Comparison of ENCODE assay signal across 1 cellular context in genomic region chr15:57306305-57306943, GRCh38.
TF ChIP-seq lines count a peak whose summit lies in the region.

No MANE protein-coding gene starts in this region.

TF ChIP-seq in GM12878, 131 proteins besides CTCF, POLR2A, EP300 and RAD21 (continued from another document and continues in another):
- TF ChIP-seq, protein P1, sequence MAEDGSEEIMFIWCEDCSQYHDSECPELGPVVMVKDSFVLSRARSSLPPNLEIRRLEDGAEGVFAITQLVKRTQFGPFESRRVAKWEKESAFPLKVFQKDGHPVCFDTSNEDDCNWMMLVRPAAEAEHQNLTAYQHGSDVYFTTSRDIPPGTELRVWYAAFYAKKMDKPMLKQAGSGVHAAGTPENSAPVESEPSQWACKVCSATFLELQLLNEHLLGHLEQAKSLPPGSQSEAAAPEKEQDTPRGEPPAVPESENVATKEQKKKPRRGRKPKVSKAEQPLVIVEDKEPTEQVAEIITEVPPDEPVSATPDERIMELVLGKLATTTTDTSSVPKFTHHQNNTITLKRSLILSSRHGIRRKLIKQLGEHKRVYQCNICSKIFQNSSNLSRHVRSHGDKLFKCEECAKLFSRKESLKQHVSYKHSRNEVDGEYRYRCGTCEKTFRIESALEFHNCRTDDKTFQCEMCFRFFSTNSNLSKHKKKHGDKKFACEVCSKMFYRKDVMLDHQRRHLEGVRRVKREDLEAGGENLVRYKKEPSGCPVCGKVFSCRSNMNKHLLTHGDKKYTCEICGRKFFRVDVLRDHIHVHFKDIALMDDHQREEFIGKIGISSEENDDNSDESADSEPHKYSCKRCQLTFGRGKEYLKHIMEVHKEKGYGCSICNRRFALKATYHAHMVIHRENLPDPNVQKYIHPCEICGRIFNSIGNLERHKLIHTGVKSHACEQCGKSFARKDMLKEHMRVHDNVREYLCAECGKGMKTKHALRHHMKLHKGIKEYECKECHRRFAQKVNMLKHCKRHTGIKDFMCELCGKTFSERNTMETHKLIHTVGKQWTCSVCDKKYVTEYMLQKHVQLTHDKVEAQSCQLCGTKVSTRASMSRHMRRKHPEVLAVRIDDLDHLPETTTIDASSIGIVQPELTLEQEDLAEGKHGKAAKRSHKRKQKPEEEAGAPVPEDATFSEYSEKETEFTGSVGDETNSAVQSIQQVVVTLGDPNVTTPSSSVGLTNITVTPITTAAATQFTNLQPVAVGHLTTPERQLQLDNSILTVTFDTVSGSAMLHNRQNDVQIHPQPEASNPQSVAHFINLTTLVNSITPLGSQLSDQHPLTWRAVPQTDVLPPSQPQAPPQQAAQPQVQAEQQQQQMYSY (CRISPR knock-in tag; IDR thresholded peaks at IDR 0.05), result no peak
- TF ChIP-seq TCF7 (IDR thresholded peaks at IDR 0.05; ENCODE audit: borderline replicate concordance) (no peak), DPF2 (IDR thresholded peaks at IDR 0.05) (no peak), BMI1 (IDR thresholded peaks at IDR 0.05; ENCODE audit: borderline replicate concordance) (no peak), ATF3 (IDR thresholded peaks at IDR 0.05; ENCODE audit: borderline replicate concordance, extremely low read depth, low read depth, low read length) (no peak), PBX3 (IDR thresholded peaks at IDR 0.05; ENCODE audit: insufficient replicate concordance, low read depth, low read length) (no peak), ASH2L (IDR thresholded peaks at IDR 0.05; ENCODE audit: borderline replicate concordance, low read depth) (no peak), SMAD1 (IDR thresholded peaks at IDR 0.05; ENCODE audit: low read depth, partially characterized antibody) (no peak), USF1 (IDR thresholded peaks at IDR 0.05; ENCODE audit: borderline replicate concordance, extremely low read length, insufficient read depth, low read depth, low read length) (peak; percentile 75), SUPT20H (IDR thresholded peaks at IDR 0.05; ENCODE audit: borderline replicate concordance, control insufficient read depth, low read depth, low read length) (no peak), TAF1 (IDR thresholded peaks at IDR 0.05; ENCODE audit: borderline replicate concordance, low read depth, low read length) (no peak), IRF4 (IDR thresholded peaks at IDR 0.05; ENCODE audit: low read depth, low read length) (no peak), PML (IDR thresholded peaks at IDR 0.05; ENCODE audit: low read length) (no peak), BCL11A (IDR thresholded peaks at IDR 0.05; ENCODE audit: low read depth, low read length) (no peak), E4F1 (IDR thresholded peaks at IDR 0.05; ENCODE audit: borderline replicate concordance, partially characterized antibody) (no peak), EZH2 (IDR thresholded peaks at IDR 0.05; ENCODE audit: borderline replicate concordance, control insufficient read depth, low read depth, low read length) (no peak), ZNF687 (IDR thresholded peaks at IDR 0.05) (no peak), RUNX3 (IDR thresholded peaks at IDR 0.05; ENCODE audit: low read length) (no peak), MYB (IDR thresholded peaks at IDR 0.05; ENCODE audit: borderline replicate concordance, low read depth, low read length) (no peak), ZNF217 (IDR thresholded peaks at IDR 0.05) (no peak), ZNF384 (IDR thresholded peaks at IDR 0.05; ENCODE audit: borderline replicate concordance, low read depth, low read length) (no peak), RB1 (IDR thresholded peaks at IDR 0.05; ENCODE audit: borderline replicate concordance) (peak; percentile 60; the same call in 1 of the 2 replicates), IKZF1 (conservative IDR thresholded peaks at IDR 0.05) (peak; percentile 62), RAD51 (IDR thresholded peaks at IDR 0.05) (peak; percentile 60; the same call in 1 of the 2 replicates), SRF (IDR thresholded peaks at IDR 0.05; ENCODE audit: low read depth in 2 of 2, low read length in 2 of 2) (no peak), KDM1A (IDR thresholded peaks at IDR 0.05; ENCODE audit: borderline replicate concordance) (no peak)
- TF ChIP-seq, protein P2, sequence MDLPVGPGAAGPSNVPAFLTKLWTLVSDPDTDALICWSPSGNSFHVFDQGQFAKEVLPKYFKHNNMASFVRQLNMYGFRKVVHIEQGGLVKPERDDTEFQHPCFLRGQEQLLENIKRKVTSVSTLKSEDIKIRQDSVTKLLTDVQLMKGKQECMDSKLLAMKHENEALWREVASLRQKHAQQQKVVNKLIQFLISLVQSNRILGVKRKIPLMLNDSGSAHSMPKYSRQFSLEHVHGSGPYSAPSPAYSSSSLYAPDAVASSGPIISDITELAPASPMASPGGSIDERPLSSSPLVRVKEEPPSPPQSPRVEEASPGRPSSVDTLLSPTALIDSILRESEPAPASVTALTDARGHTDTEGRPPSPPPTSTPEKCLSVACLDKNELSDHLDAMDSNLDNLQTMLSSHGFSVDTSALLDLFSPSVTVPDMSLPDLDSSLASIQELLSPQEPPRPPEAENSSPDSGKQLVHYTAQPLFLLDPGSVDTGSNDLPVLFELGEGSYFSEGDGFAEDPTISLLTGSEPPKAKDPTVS (IDR thresholded peaks at IDR 0.05; ENCODE audit: low read depth, low read length), result no peak
- TF ChIP-seq, protein P3, sequence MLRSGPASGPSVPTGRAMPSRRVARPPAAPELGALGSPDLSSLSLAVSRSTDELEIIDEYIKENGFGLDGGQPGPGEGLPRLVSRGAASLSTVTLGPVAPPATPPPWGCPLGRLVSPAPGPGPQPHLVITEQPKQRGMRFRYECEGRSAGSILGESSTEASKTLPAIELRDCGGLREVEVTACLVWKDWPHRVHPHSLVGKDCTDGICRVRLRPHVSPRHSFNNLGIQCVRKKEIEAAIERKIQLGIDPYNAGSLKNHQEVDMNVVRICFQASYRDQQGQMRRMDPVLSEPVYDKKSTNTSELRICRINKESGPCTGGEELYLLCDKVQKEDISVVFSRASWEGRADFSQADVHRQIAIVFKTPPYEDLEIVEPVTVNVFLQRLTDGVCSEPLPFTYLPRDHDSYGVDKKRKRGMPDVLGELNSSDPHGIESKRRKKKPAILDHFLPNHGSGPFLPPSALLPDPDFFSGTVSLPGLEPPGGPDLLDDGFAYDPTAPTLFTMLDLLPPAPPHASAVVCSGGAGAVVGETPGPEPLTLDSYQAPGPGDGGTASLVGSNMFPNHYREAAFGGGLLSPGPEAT (IDR thresholded peaks at IDR 0.05; ENCODE audit: low read depth), result 0 out of 2 replicates have a peak, but pooled peaks have one; percentile 17
- TF ChIP-seq, protein P4, sequence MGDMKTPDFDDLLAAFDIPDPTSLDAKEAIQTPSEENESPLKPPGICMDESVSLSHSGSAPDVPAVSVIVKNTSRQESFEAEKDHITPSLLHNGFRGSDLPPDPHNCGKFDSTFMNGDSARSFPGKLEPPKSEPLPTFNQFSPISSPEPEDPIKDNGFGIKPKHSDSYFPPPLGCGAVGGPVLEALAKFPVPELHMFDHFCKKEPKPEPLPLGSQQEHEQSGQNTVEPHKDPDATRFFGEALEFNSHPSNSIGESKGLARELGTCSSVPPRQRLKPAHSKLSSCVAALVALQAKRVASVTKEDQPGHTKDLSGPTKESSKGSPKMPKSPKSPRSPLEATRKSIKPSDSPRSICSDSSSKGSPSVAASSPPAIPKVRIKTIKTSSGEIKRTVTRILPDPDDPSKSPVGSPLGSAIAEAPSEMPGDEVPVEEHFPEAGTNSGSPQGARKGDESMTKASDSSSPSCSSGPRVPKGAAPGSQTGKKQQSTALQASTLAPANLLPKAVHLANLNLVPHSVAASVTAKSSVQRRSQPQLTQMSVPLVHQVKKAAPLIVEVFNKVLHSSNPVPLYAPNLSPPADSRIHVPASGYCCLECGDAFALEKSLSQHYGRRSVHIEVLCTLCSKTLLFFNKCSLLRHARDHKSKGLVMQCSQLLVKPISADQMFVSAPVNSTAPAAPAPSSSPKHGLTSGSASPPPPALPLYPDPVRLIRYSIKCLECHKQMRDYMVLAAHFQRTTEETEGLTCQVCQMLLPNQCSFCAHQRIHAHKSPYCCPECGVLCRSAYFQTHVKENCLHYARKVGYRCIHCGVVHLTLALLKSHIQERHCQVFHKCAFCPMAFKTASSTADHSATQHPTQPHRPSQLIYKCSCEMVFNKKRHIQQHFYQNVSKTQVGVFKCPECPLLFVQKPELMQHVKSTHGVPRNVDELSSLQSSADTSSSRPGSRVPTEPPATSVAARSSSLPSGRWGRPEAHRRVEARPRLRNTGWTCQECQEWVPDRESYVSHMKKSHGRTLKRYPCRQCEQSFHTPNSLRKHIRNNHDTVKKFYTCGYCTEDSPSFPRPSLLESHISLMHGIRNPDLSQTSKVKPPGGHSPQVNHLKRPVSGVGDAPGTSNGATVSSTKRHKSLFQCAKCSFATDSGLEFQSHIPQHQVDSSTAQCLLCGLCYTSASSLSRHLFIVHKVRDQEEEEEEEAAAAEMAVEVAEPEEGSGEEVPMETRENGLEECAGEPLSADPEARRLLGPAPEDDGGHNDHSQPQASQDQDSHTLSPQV (IDR thresholded peaks at IDR 0.05), result 0 out of 2 replicates have a peak, but pooled peaks have one; percentile 34
- TF ChIP-seq, protein P5, sequence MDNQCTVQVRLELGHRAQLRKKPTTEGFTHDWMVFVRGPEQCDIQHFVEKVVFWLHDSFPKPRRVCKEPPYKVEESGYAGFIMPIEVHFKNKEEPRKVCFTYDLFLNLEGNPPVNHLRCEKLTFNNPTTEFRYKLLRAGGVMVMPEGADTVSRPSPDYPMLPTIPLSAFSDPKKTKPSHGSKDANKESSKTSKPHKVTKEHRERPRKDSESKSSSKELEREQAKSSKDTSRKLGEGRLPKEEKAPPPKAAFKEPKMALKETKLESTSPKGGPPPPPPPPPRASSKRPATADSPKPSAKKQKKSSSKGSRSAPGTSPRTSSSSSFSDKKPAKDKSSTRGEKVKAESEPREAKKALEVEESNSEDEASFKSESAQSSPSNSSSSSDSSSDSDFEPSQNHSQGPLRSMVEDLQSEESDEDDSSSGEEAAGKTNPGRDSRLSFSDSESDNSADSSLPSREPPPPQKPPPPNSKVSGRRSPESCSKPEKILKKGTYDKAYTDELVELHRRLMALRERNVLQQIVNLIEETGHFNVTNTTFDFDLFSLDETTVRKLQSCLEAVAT (IDR thresholded peaks at IDR 0.05), result no peak
